In genomic region chr3:150022406-150023238, GRCh38 we compare ENCODE assay signal across 9 cellular contexts. TPM values are rescaled to one million over a fixed set of nuclear protein-coding genes. Genes with fewer than 3 reads are reported as not detected.
DNase-seq lines count a peak whose midpoint lies in the region; ATAC-seq and TF ChIP-seq lines count a peak whose summit lies in the region.
"Had no signal": no experiment of that assay in that cellular context is flagged by ENCODE, and none has a peak within 500 bp of the region (broad histone marks: within the 10 kb centered on the region; RNA-seq: fewer than 3 reads in every experiment).

No MANE protein-coding gene starts in this region.

- WGBS in ectodermal cell, 2 experiments, result 89 to 91% methylated on average over 8 of the region's 8 CpGs
- 83 to 89% (median 85%) methylated on average over 7 to 8 of the region's 8 CpGs for WGBS in adrenal gland, 4 donors

- no peak for TF ChIP-seq CTCF in adrenal gland (IDR thresholded peaks at IDR 0.05)
- no peak for TF ChIP-seq CTCF in Caco-2 (IDR thresholded peaks at IDR 0.05; ENCODE audit: insufficient read depth in 1 of 2, low read depth in 1 of 2, low read length in 1 of 2, severe bottlenecking in 1 of 2, unreplicated experiment in 1 of 2)

- no peak overlapping the region for H3K4me3 Mint-ChIP-seq in Caco-2 (ENCODE audit: unreplicated experiment)

- no peaks in the 10 kb centered on the region for H3K36me3 Mint-ChIP-seq in Caco-2 (ENCODE audit: insufficient read depth, unreplicated experiment)

- BruUV-seq in Caco-2 (replicated peaks; lab: Mats Ljungman, UMichigan), result no TSS peak

- H3K9me3 ChIP-seq in BLaER1 (peaks cover 3% of the 10 kb centered on the region; the same call in 1 of the 2 replicates), ectodermal cell (ENCODE audit: control insufficient read depth, low read length) (no peaks in the 10 kb centered on the region), adrenal gland (replicated peaks in 1 of 3) (no peaks in the 10 kb centered on the region), Caco-2 (no peaks in the 10 kb centered on the region)

- CTCF ChIA-PET in Caco-2 (lab: Charles Lee), result no interaction called here

- H4K20me1 ChIP-seq in BLaER1, result no peaks in the 10 kb centered on the region

- POLR2A ChIA-PET in Caco-2 (lab: Charles Lee), result no interaction called here

- DNase-seq in LHCN-M2 (ENCODE audit: low read depth) (peak; percentile 35), NCI-H774 (lab: John Stamatoyannopoulos, UW) (no peak), adrenal gland (no peak), Caco-2 (no peak), cerebellar nuclear complex (lab: John Stamatoyannopoulos, UW) (no peak)
- DNase-seq: effector CD4-positive, alpha-beta T cell had no signal

- peaks cover 3% of the 10 kb centered on the region for H3K27me3 Mint-ChIP-seq in Caco-2 (ENCODE audit: insufficient read depth, unreplicated experiment)

- H3K4me3 ChIP-seq in BLaER1 (no peak overlapping the region), ectodermal cell (ENCODE audit: insufficient read depth, low read depth, low read length) (no peak overlapping the region), adrenal gland (no peak overlapping the region), Caco-2 (ENCODE audit: low read depth, low read length) (no peak overlapping the region)

- H3K4me1 ChIP-seq in BLaER1 (peaks cover 18% of the 10 kb centered on the region), ectodermal cell (ENCODE audit: control insufficient read depth, insufficient read depth, low read length) (no peaks in the 10 kb centered on the region), adrenal gland (replicated peaks in 1 of 2) (no peaks in the 10 kb centered on the region), Caco-2 (no peaks in the 10 kb centered on the region)

- intact Hi-C loops in adrenal gland (cut with DNase I), result no loop called here
- intact Hi-C loops in Caco-2 (cut with micrococcal nuclease; ENCODE audit: unreplicated experiment), result no loop called here

- peaks cover 19% of the 10 kb centered on the region for H3K9me3 Mint-ChIP-seq in Caco-2 (ENCODE audit: unreplicated experiment)

- peak overlapping the region; percentile 65 for H3K4me2 ChIP-seq in BLaER1

- no peaks in the 10 kb centered on the region for H3K27me3 ChIP-seq in BLaER1
- no peaks in the 10 kb centered on the region for H3K27me3 ChIP-seq in ectodermal cell (ENCODE audit: control insufficient read depth, insufficient read depth, low read length, poor library complexity, severe bottlenecking)
- H3K27me3 ChIP-seq in adrenal gland, result no peaks in the 10 kb centered on the region
- no peaks in the 10 kb centered on the region for H3K27me3 ChIP-seq in Caco-2 (replicated peaks; ENCODE audit: control insufficient read depth, insufficient read depth, low read length)

- no peak overlapping the region for H3K27ac Mint-ChIP-seq in Caco-2 (ENCODE audit: unreplicated experiment)

- no peak overlapping the region for H3K9ac ChIP-seq in BLaER1

- no peaks in the 10 kb centered on the region for H3K36me3 ChIP-seq in BLaER1
- H3K36me3 ChIP-seq in ectodermal cell (ENCODE audit: control insufficient read depth, insufficient read depth, low read length), result no peaks in the 10 kb centered on the region
- H3K36me3 ChIP-seq in adrenal gland (replicated peaks in 1 of 2), result no peaks in the 10 kb centered on the region
- no peaks in the 10 kb centered on the region for H3K36me3 ChIP-seq in Caco-2 (ENCODE audit: control insufficient read depth, insufficient read depth, low read length)

- TF ChIP-seq POLR2A in adrenal gland (IDR thresholded peaks at IDR 0.05), result no peak

- H3K4me1 Mint-ChIP-seq in Caco-2 (ENCODE audit: low read depth, unreplicated experiment), result no peaks in the 10 kb centered on the region

- peak; percentile 90 for ATAC-seq in GM21576 (IDR thresholded peaks at IDR 0.05; ENCODE audit: unreplicated experiment)

- H3K27ac ChIP-seq in BLaER1 (no peak overlapping the region), ectodermal cell (ENCODE audit: insufficient read depth, low read depth, low read length, poor library complexity, severe bottlenecking) (peak overlapping the region; percentile 26), adrenal gland (no peak overlapping the region)

RNA-seq across cellular contexts. Expression of gene PFN2, which starts 51.9 kb away (rescaled TPM):
- 163 and 227 TPM in 2 replicates for total RNA-seq in LHCN-M2 (2014; rRNA removed)
- 185 TPM for polyA plus RNA-seq in LHCN-M2 (2012)
- polyA plus RNA-seq in ectodermal cell (2013, experiment 1 of 4), result 672 TPM
- polyA plus RNA-seq in ectodermal cell (2013, experiment 2 of 4), result 632 TPM
- 513 TPM for polyA plus RNA-seq in ectodermal cell (2013, experiment 3 of 4)
- polyA plus RNA-seq in ectodermal cell (2013, experiment 4 of 4), result 573 TPM
- total RNA-seq in adrenal gland, result 10 to 100 TPM; 13.4 to 65.3 (median 43.4) TPM
- polyA plus RNA-seq in adrenal gland, result 100 to 1,000 TPM in 1 of 3 donors, 10 to 100 TPM in 2; 28.6 to 148 (median 35.2) TPM
- 39.3 and 45.9 TPM in 2 replicates for total RNA-seq in Caco-2 (2022)
